9 cellular contexts compared by ENCODE assay signal in the genomic region with DNA sequence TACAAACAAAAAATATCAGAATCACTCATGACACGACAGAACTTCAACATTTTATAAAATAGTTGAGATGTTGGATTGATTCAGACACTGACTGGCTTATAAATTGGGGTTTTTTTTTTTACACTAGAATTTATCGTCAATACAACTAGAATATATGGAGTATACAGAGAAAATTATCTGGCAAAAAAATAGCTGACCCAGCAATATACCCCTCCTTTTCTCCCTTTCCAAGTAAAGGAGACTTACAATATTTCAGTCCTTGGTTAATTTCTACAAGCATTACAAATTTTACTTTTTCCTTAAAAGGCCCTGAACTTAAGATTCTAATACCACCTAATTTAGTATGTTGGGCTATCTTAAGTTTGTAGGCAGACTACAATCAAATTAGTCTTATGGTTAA.
"Had no signal": no experiment of that assay in that cellular context is flagged by ENCODE, and none has a peak within 500 bp of the region (broad histone marks: within the 10 kb centered on the region; RNA-seq: fewer than 3 reads in every experiment).

No MANE protein-coding gene starts in this region.

- H2AFZ ChIP-seq: GM23248 had no signal

- H3K27ac ChIP-seq: GM23248, KMS-11 had no signal

- H3K4me2 ChIP-seq: KMS-11 had no signal

- H3K4me3 ChIP-seq: GM23248 had no signal

- FAIRE-seq: H54, HTR-8/SVneo had no signal

- H3K9ac ChIP-seq: GM23248, KMS-11 had no signal

- DNase-seq: GM23248, GOT3, H9, HCEC 1CT, Karpas-422, KBM-7 had no signal
